Comparison of ENCODE assay signal across 1 cellular context in the genomic region with DNA sequence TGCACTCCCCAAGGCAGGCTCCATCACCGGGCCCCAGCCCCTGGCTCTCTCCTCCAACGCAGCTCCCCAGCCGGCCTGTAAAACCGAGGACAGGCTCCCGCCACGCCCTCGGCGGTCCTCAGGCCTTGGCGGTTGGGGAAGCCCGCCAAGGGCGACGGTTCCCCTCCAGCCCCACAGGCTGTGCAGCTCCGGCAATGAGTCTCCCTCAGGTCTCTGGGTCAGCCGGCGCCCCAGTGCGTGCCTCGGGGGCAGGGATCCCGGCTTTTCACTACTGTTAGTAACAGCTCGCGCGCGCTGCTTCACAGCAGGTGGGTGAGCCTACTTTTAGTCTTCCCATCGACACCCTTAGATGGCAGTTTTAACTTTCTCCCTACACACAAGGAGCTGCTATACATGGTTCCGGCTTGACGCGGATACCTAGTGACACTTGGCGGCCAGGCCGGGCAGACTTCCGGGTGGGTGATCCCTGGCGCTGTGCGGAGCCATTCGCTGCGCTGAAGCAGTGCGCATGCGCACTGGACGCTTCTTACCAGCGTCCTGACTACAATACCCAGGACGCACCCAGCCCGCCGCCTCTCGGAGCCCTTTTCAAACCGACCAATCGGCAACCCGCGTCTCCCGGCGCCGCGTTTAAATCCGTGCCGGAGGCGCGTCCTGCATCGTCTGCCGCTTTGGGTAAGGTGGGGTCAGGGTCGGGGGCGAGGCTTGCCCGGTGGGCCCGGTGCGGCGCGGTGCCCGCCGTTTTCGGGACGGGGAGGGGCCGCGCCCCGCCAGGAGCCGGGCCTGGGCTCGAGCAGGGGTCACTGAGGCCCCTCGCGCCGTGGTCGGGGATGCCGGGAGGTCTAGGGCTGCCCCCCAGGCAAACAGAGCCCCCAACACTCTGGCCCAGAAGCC.
TF ChIP-seq lines count a peak whose summit lies in the region.

A gene with protein sequence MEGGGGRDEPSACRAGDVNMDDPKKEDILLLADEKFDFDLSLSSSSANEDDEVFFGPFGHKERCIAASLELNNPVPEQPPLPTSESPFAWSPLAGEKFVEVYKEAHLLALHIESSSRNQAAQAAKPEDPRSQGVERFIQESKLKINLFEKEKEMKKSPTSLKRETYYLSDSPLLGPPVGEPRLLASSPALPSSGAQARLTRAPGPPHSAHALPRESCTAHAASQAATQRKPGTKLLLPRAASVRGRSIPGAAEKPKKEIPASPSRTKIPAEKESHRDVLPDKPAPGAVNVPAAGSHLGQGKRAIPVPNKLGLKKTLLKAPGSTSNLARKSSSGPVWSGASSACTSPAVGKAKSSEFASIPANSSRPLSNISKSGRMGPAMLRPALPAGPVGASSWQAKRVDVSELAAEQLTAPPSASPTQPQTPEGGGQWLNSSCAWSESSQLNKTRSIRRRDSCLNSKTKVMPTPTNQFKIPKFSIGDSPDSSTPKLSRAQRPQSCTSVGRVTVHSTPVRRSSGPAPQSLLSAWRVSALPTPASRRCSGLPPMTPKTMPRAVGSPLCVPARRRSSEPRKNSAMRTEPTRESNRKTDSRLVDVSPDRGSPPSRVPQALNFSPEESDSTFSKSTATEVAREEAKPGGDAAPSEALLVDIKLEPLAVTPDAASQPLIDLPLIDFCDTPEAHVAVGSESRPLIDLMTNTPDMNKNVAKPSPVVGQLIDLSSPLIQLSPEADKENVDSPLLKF (plus strand): TSS at position 614 of the 894 bp plus-strand sequence. CDS start 531 bp downstream, outside the sequence.

TF ChIP-seq in HepG2, 621 proteins besides CTCF, POLR2A, EP300 and RAD21 (continued from another document and continues in another):
- TF ChIP-seq, protein P1, sequence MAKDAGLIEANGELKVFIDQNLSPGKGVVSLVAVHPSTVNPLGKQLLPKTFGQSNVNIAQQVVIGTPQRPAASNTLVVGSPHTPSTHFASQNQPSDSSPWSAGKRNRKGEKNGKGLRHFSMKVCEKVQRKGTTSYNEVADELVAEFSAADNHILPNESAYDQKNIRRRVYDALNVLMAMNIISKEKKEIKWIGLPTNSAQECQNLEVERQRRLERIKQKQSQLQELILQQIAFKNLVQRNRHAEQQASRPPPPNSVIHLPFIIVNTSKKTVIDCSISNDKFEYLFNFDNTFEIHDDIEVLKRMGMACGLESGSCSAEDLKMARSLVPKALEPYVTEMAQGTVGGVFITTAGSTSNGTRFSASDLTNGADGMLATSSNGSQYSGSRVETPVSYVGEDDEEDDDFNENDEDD (CRISPR knock-in tag; IDR thresholded peaks at IDR 0.05; ENCODE audit: borderline replicate concordance) = peak; percentile 100
- TF ChIP-seq, protein P2, sequence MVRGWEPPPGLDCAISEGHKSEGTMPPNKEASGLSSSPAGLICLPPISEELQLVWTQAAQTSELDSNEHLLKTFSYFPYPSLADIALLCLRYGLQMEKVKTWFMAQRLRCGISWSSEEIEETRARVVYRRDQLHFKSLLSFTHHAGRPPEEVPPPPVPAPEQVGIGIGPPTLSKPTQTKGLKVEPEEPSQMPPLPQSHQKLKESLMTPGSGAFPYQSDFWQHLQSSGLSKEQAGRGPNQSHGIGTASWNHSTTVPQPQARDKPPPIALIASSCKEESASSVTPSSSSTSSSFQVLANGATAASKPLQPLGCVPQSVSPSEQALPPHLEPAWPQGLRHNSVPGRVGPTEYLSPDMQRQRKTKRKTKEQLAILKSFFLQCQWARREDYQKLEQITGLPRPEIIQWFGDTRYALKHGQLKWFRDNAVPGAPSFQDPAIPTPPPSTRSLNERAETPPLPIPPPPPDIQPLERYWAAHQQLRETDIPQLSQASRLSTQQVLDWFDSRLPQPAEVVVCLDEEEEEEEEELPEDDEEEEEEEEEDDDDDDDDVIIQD (CRISPR knock-in tag; IDR thresholded peaks at IDR 0.05; ENCODE audit: low read depth) = no peak
- no peak for TF ChIP-seq ZSCAN20 (CRISPR knock-in tag; IDR thresholded peaks at IDR 0.05; ENCODE audit: borderline replicate concordance)
- TF ChIP-seq GPN1 (CRISPR knock-in tag; IDR thresholded peaks at IDR 0.05; ENCODE audit: borderline replicate concordance) = no peak
- TF ChIP-seq, protein P3, sequence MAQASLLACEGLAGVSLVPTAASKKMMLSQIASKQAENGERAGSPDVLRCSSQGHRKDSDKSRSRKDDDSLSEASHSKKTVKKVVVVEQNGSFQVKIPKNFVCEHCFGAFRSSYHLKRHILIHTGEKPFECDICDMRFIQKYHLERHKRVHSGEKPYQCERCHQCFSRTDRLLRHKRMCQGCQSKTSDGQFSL (CRISPR knock-in tag; IDR thresholded peaks at IDR 0.05) = no peak
- no peak for TF ChIP-seq ATM (IDR thresholded peaks at IDR 0.05; ENCODE audit: borderline replicate concordance)
- TF ChIP-seq, protein P4, sequence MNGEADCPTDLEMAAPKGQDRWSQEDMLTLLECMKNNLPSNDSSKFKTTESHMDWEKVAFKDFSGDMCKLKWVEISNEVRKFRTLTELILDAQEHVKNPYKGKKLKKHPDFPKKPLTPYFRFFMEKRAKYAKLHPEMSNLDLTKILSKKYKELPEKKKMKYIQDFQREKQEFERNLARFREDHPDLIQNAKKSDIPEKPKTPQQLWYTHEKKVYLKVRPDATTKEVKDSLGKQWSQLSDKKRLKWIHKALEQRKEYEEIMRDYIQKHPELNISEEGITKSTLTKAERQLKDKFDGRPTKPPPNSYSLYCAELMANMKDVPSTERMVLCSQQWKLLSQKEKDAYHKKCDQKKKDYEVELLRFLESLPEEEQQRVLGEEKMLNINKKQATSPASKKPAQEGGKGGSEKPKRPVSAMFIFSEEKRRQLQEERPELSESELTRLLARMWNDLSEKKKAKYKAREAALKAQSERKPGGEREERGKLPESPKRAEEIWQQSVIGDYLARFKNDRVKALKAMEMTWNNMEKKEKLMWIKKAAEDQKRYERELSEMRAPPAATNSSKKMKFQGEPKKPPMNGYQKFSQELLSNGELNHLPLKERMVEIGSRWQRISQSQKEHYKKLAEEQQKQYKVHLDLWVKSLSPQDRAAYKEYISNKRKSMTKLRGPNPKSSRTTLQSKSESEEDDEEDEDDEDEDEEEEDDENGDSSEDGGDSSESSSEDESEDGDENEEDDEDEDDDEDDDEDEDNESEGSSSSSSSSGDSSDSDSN (CRISPR knock-in tag; IDR thresholded peaks at IDR 0.05) = peak; percentile 37
- peak; percentile 95 for TF ChIP-seq MXI1 (IDR thresholded peaks at IDR 0.05; ENCODE audit: borderline replicate concordance, low read depth, low read length)
- TF ChIP-seq, protein P5, sequence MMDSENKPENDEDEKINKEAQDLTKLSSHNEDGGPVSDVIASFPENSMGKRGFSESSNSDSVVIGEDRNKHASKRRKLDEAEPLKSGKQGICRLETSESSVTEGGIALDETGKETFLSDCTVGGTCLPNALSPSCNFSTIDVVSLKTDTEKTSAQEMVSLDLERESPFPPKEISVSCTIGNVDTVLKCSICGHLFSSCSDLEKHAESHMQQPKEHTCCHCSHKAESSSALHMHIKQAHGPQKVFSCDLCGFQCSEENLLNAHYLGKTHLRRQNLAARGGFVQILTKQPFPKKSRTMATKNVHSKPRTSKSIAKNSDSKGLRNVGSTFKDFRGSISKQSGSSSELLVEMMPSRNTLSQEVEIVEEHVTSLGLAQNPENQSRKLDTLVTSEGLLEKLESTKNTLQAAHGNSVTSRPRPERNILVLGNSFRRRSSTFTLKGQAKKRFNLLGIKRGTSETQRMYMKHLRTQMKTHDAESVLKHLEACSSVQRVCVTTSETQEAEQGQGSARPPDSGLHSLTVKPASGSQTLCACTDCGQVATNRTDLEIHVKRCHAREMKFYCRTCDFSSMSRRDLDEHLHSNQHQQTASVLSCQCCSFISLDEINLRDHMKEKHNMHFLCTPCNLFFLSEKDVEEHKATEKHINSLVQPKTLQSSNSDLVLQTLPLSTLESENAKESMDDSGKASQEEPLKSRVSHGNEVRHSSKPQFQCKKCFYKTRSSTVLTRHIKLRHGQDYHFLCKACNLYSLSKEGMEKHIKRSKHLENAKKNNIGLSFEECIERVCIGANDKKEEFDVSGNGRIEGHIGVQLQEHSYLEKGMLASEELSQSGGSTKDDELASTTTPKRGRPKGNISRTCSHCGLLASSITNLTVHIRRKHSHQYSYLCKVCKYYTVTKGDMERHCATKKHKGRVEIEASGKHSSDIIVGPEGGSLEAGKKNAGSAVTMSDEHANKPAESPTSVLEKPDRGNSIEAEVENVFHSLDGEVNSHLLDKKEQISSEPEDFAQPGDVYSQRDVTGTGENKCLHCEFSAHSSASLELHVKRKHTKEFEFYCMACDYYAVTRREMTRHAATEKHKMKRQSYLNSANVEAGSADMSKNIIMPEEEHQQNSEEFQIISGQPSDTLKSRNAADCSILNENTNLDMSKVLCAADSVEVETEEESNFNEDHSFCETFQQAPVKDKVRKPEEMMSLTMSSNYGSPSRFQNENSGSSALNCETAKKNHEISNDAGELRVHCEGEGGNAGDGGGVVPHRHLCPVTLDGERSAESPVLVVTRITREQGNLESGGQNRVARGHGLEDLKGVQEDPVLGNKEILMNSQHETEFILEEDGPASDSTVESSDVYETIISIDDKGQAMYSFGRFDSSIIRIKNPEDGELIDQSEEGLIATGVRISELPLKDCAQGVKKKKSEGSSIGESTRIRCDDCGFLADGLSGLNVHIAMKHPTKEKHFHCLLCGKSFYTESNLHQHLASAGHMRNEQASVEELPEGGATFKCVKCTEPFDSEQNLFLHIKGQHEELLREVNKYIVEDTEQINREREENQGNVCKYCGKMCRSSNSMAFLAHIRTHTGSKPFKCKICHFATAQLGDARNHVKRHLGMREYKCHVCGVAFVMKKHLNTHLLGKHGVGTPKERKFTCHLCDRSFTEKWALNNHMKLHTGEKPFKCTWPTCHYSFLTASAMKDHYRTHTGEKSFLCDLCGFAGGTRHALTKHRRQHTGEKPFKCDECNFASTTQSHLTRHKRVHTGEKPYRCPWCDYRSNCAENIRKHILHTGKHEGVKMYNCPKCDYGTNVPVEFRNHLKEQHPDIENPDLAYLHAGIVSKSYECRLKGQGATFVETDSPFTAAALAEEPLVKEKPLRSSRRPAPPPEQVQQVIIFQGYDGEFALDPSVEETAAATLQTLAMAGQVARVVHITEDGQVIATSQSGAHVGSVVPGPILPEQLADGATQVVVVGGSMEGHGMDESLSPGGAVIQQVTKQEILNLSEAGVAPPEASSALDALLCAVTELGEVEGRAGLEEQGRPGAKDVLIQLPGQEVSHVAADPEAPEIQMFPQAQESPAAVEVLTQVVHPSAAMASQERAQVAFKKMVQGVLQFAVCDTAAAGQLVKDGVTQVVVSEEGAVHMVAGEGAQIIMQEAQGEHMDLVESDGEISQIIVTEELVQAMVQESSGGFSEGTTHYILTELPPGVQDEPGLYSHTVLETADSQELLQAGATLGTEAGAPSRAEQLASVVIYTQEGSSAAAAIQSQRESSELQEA (CRISPR knock-in tag; IDR thresholded peaks at IDR 0.05; ENCODE audit: not compliant biosample characterization) = no peak
- no peak for TF ChIP-seq ZNF33B (CRISPR knock-in tag; IDR thresholded peaks at IDR 0.05)
- TF ChIP-seq, protein P6, sequence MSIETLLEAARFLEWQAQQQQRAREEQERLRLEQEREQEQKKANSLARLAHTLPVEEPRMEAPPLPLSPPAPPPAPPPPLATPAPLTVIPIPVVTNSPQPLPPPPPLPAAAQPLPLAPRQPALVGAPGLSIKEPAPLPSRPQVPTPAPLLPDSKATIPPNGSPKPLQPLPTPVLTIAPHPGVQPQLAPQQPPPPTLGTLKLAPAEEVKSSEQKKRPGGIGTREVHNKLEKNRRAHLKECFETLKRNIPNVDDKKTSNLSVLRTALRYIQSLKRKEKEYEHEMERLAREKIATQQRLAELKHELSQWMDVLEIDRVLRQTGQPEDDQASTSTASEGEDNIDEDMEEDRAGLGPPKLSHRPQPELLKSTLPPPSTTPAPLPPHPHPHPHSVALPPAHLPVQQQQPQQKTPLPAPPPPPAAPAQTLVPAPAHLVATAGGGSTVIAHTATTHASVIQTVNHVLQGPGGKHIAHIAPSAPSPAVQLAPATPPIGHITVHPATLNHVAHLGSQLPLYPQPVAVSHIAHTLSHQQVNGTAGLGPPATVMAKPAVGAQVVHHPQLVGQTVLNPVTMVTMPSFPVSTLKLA (IDR thresholded peaks at IDR 0.05) = peak; percentile 34; the same call in 1 of the 2 replicates
- peak; percentile 98 for TF ChIP-seq ZNF354B (CRISPR knock-in tag; IDR thresholded peaks at IDR 0.05)
- TF ChIP-seq TCF7 (IDR thresholded peaks at IDR 0.05; ENCODE audit: low read depth) = no peak
- no peak for TF ChIP-seq ZNF30 (CRISPR knock-in tag; IDR thresholded peaks at IDR 0.05)
- TF ChIP-seq NFRKB (IDR thresholded peaks at IDR 0.05) = no peak
- TF ChIP-seq ZNF34 (CRISPR knock-in tag; IDR thresholded peaks at IDR 0.05; ENCODE audit: borderline replicate concordance) = no peak
- TF ChIP-seq, protein P7, sequence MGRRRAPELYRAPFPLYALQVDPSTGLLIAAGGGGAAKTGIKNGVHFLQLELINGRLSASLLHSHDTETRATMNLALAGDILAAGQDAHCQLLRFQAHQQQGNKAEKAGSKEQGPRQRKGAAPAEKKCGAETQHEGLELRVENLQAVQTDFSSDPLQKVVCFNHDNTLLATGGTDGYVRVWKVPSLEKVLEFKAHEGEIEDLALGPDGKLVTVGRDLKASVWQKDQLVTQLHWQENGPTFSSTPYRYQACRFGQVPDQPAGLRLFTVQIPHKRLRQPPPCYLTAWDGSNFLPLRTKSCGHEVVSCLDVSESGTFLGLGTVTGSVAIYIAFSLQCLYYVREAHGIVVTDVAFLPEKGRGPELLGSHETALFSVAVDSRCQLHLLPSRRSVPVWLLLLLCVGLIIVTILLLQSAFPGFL (CRISPR knock-in tag; IDR thresholded peaks at IDR 0.05) = no peak
- TF ChIP-seq MXD4 (CRISPR knock-in tag; IDR thresholded peaks at IDR 0.05) = peak; percentile 70; the same call in 1 of the 2 replicates
- TF ChIP-seq ZFP1 (CRISPR knock-in tag; IDR thresholded peaks at IDR 0.05) = no peak
- TF ChIP-seq CREB1 (IDR thresholded peaks at IDR 0.05) = peak; percentile 36; the same call in 1 of the 2 replicates
- TF ChIP-seq CREB1 (CRISPR knock-in tag; IDR thresholded peaks at IDR 0.05) = peak; percentile 54
- 0 out of 2 replicates have a peak, but pooled peaks have one; percentile 14 for TF ChIP-seq RXRB (CRISPR knock-in tag; IDR thresholded peaks at IDR 0.05; ENCODE audit: borderline replicate concordance)
- TF ChIP-seq KLF11 (CRISPR knock-in tag; IDR thresholded peaks at IDR 0.05) = peak; percentile 49; the same call in 1 of the 2 replicates
- TF ChIP-seq PHB2 (IDR thresholded peaks at IDR 0.05; ENCODE audit: partially characterized antibody) = no peak
- TF ChIP-seq ZNF724P (CRISPR knock-in tag; IDR thresholded peaks at IDR 0.05; ENCODE audit: borderline replicate concordance) = peak; percentile 99; the same call in 1 of the 2 replicates
- no peak for TF ChIP-seq JUND (CRISPR knock-in tag; IDR thresholded peaks at IDR 0.05)
- no peak; the same call in 1 of the 2 replicates for TF ChIP-seq HOXA5 (CRISPR knock-in tag; IDR thresholded peaks at IDR 0.05)
- TF ChIP-seq, protein P8, sequence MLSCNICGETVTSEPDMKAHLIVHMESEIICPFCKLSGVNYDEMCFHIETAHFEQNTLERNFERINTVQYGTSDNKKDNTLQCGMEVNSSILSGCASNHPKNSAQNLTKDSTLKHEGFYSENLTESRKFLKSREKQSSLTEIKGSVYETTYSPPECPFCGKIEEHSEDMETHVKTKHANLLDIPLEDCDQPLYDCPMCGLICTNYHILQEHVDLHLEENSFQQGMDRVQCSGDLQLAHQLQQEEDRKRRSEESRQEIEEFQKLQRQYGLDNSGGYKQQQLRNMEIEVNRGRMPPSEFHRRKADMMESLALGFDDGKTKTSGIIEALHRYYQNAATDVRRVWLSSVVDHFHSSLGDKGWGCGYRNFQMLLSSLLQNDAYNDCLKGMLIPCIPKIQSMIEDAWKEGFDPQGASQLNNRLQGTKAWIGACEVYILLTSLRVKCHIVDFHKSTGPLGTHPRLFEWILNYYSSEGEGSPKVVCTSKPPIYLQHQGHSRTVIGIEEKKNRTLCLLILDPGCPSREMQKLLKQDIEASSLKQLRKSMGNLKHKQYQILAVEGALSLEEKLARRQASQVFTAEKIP (CRISPR knock-in tag; IDR thresholded peaks at IDR 0.05; ENCODE audit: borderline replicate concordance) = no peak
- TF ChIP-seq ZNF83 (CRISPR knock-in tag; IDR thresholded peaks at IDR 0.05; ENCODE audit: borderline replicate concordance) = no peak
- TF ChIP-seq PTBP1 (IDR thresholded peaks at IDR 0.05; ENCODE audit: low read depth, low read length, poor library complexity, severe bottlenecking) = no peak
- TF ChIP-seq SRSF1 (optimal IDR thresholded peaks at IDR 0.05; ENCODE audit: low read depth, low read length) = no peak
- peak; percentile 69; the same call in 1 of the 2 replicates for TF ChIP-seq ZNF552 (CRISPR knock-in tag; IDR thresholded peaks at IDR 0.05; ENCODE audit: borderline replicate concordance)
